In the genomic region with DNA sequence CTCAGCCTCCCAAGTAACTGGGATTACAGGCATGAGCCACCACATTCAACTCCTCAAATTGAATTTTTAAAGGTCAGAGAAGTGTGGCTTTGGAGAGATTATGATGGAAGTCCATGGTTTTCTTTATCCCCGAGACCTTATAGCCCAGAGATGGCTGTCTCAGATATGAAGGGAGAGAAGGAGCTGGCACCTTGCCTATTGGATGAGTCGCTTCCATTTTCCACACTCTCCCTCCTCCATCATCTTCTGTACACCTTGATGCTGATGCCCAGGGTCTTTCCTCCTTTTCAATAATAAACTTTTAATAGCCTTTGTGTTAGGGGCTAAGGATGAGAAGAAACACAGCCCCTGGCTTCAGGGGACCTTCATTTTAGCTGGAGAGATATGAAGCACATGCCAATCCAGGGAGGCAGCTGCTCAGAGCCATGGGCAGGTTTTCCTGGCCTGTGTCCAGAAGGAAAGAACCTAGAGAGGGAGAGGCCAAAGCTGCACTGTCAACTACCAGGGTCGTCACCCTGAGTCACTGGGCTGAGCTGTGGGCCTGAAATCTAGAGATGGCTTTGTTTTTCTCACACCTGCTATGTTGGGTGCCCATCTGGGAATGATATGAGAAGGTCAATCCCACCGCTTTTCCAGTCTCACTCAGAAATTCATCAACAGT, we compare ENCODE assay signal across 19 cellular contexts.
DNase-seq lines count a peak whose midpoint lies in the region; ATAC-seq and TF ChIP-seq lines count a peak whose summit lies in the region.
"Had no signal": no experiment of that assay in that cellular context is flagged by ENCODE, and none has a peak within 500 bp of the region (broad histone marks: within the 10 kb centered on the region; RNA-seq: fewer than 3 reads in every experiment).

No MANE protein-coding gene starts in this region.

- H3K18ac ChIP-seq in trophoblast cell (ENCODE audit: low read length), result no peak overlapping the region

- DNase-seq in Caki2 (ENCODE audit: low read depth) (peak; percentile 56), HT1080 (ENCODE audit: low read depth) (peak; percentile 68), SHP77 (lab: John Stamatoyannopoulos, UW) (peak; percentile 68 to 72), kidney glomerular epithelial cell (lab: John Stamatoyannopoulos, UW) (peak; percentile 43), Right ventricle myocardium superior (no peak), chondrocyte (ENCODE audit: low spot score) (no peak), middle frontal gyrus (ENCODE audit: extremely low spot score, low spot score) (no peak), trophoblast cell (no peak)
- DNase-seq: activated CD4-positive, alpha-beta T cell treated with anti-CD3 and anti-CD28 coated beads for 1 hour; activated naive CD8-positive, alpha-beta T cell treated with anti-CD3 and anti-CD28 coated beads, Interleukin-2, amount 50 U/mL, for 24 hours; glutamatergic neuron; immature natural killer cell; natural killer cell; NCI-H1694; NCI-H446 treated with DMSO at 0.1 percent for 48 hours; stimulated activated CD8-positive, alpha-beta memory T cell treated with anti-CD3 and anti-CD28 coated beads, Interleukin-4, amount 100 ng/mL, for 48 hours had no signal

- no peaks in the 10 kb centered on the region for H3K27me3 Mint-ChIP-seq in chondrocyte (ENCODE audit: low read depth)

- no peak overlapping the region for H2BK5ac ChIP-seq in trophoblast cell (ENCODE audit: low read depth, low read length, poor library complexity)

- no peak overlapping the region for H2BK12ac ChIP-seq in trophoblast cell (ENCODE audit: low read length)

- H3K4me3 Mint-ChIP-seq in chondrocyte (ENCODE audit: unreplicated experiment), result no peak overlapping the region
- H3K4me3 Mint-ChIP-seq: activated naive CD8-positive, alpha-beta T cell treated with anti-CD3 and anti-CD28 coated beads, Interleukin-2, amount 50 U/mL, for 24 hours; activated T-helper 1 cell treated with anti-CD3 and anti-CD28 coated beads, Interleukin-12 subunit alpha, Interleukin-12 subunit beta, Interleukin-2, Interleukin-4 antibody, amounts not matched to agents 30 ng/mL and 10 ng/mL and 1 ng/mL, durations not matched to agents 14 hours and 24 hours and 36 hours; immature natural killer cell; natural killer cell had no signal

- H4K91ac ChIP-seq in trophoblast cell (ENCODE audit: low read depth, low read length), result no peak overlapping the region

- H3K9ac ChIP-seq in trophoblast cell (ENCODE audit: low read length), result no peak overlapping the region

- no peaks in the 10 kb centered on the region for H3K27me3 ChIP-seq in trophoblast cell (ENCODE audit: insufficient read depth, low read length)
- H3K27me3 ChIP-seq: esophagus muscularis mucosa had no signal

- intact Hi-C loops in Right ventricle myocardium superior (cut with DNase I), result no loop called here

- H3K4ac ChIP-seq in trophoblast cell (ENCODE audit: low read depth, low read length), result no peak overlapping the region

- no peak overlapping the region for H3K23ac ChIP-seq in trophoblast cell (ENCODE audit: low read length)

- no peak overlapping the region for H4K8ac ChIP-seq in trophoblast cell (ENCODE audit: low read depth, low read length)

- no peak overlapping the region for H2AK5ac ChIP-seq in trophoblast cell (ENCODE audit: low read length)

- ATAC-seq in Right ventricle myocardium superior (ENCODE audit: poor library complexity), result no peak
- ATAC-seq: activated naive CD8-positive, alpha-beta T cell treated with anti-CD3 and anti-CD28 coated beads, Interleukin-2, amount 50 U/mL, for 24 hours; natural killer cell had no signal

- H3K9me3 ChIP-seq in trophoblast cell (ENCODE audit: insufficient read depth, low read depth, low read length), result no peaks in the 10 kb centered on the region
- H3K9me3 ChIP-seq: esophagus muscularis mucosa had no signal

- peaks cover 3 to 5% of the 10 kb centered on the region in 2 experiments for H3K4me1 ChIP-seq in trophoblast cell (ENCODE audit: control insufficient read depth in 1 of 2, insufficient read depth in 2 of 2, low read length in 2 of 2)

- H3K9me3 Mint-ChIP-seq in chondrocyte (ENCODE audit: low read depth), result no peaks in the 10 kb centered on the region
- H3K9me3 Mint-ChIP-seq: activated naive CD8-positive, alpha-beta T cell treated with anti-CD3 and anti-CD28 coated beads, Interleukin-2, amount 50 U/mL, for 24 hours; activated T-helper 1 cell treated with anti-CD3 and anti-CD28 coated beads, Interleukin-12 subunit alpha, Interleukin-12 subunit beta, Interleukin-2, Interleukin-4 antibody, amounts not matched to agents 30 ng/mL and 10 ng/mL and 1 ng/mL, durations not matched to agents 14 hours and 24 hours and 36 hours; immature natural killer cell; natural killer cell had no signal

- WGBS in trophoblast cell (ENCODE audit: extremely low coverage, insufficient coverage, insufficient read length), result no CpG with 5 or more reads among the region's 4 CpGs

- no peak overlapping the region for H3K14ac ChIP-seq in trophoblast cell (ENCODE audit: low read length)

- H3K4me3 ChIP-seq in trophoblast cell (ENCODE audit: low read depth, low read length), result no peak overlapping the region
- H3K4me3 ChIP-seq: esophagus muscularis mucosa, lung had no signal

- no peak overlapping the region for H4K12ac ChIP-seq in trophoblast cell (ENCODE audit: low read depth, low read length)

- H3K36me3 ChIP-seq in trophoblast cell (ENCODE audit: control insufficient read depth in 1 of 2, insufficient read depth in 2 of 2, low read length in 2 of 2), result no peaks in the 10 kb centered on the region
- H3K36me3 ChIP-seq: esophagus muscularis mucosa had no signal

- no peak overlapping the region for H3K27ac Mint-ChIP-seq in chondrocyte (ENCODE audit: unreplicated experiment)
- H3K27ac Mint-ChIP-seq: activated naive CD8-positive, alpha-beta T cell treated with anti-CD3 and anti-CD28 coated beads, Interleukin-2, amount 50 U/mL, for 24 hours; activated T-helper 1 cell treated with anti-CD3 and anti-CD28 coated beads, Interleukin-12 subunit alpha, Interleukin-12 subunit beta, Interleukin-2, Interleukin-4 antibody, amounts not matched to agents 30 ng/mL and 10 ng/mL and 1 ng/mL, durations not matched to agents 14 hours and 24 hours and 36 hours; immature natural killer cell; natural killer cell had no signal

- H3K4me2 ChIP-seq in trophoblast cell (ENCODE audit: low read length), result no peak overlapping the region

- TF ChIP-seq CTCF in chondrocyte (IDR thresholded peaks at IDR 0.05), result no peak

- H3K79me2 ChIP-seq in trophoblast cell (ENCODE audit: control insufficient read depth, insufficient read depth, low read length, poor library complexity), result peaks cover 2% of the 10 kb centered on the region

- H3K79me1 ChIP-seq in trophoblast cell (ENCODE audit: low read length), result peaks cover 2% of the 10 kb centered on the region

- no peak overlapping the region for H2BK120ac ChIP-seq in trophoblast cell (ENCODE audit: insufficient read depth, low read length, poor library complexity)

- no peak overlapping the region for H2AFZ ChIP-seq in trophoblast cell (ENCODE audit: insufficient read depth, low read length, poor library complexity)

- no peaks in the 10 kb centered on the region for H3K36me3 Mint-ChIP-seq in chondrocyte (ENCODE audit: low read depth)
- H3K36me3 Mint-ChIP-seq: immature natural killer cell, natural killer cell had no signal

- no peaks in the 10 kb centered on the region for H3K4me1 Mint-ChIP-seq in chondrocyte (ENCODE audit: low read depth)
- H3K4me1 Mint-ChIP-seq: activated naive CD8-positive, alpha-beta T cell treated with anti-CD3 and anti-CD28 coated beads, Interleukin-2, amount 50 U/mL, for 24 hours; immature natural killer cell; natural killer cell had no signal

- in situ Hi-C loops in Caki2 (cut with HindIII; ENCODE audit: low pct_unique_long_range_greater_than_20kb, low sequenced_read_pairs), result no loop called here

- no peak overlapping the region for H3K27ac ChIP-seq in trophoblast cell (ENCODE audit: low read depth, low read length)
- H3K27ac ChIP-seq: esophagus muscularis mucosa had no signal

Comparison
In these comparisons a context has a peak if more than half of its experiments do, and no peak if none do; other contexts are left out.
1. DNase-seq: peak in Caki2 (single experiment), HT1080 (single experiment), SHP77 (2 of 2) and kidney glomerular epithelial cell (single experiment); none in Right ventricle myocardium superior (single experiment), chondrocyte (single experiment), middle frontal gyrus (single experiment) and trophoblast cell (0 of 2).